Comparison of ENCODE assay signal across 29 cellular contexts in genomic region chr3:6367171-6367570, GRCh38.
A peak's percentile ranks its signal among the peaks of the same experiment; 100 is the strongest.
DNase-seq lines count a peak whose midpoint lies in the region; ATAC-seq lines count a peak whose summit lies in the region.
"Had no signal": no experiment of that assay in that cellular context is flagged by ENCODE, and none has a peak within 500 bp of the region (broad histone marks: within the 10 kb centered on the region; RNA-seq: fewer than 3 reads in every experiment).

No MANE protein-coding gene starts in this region.

- no peak overlapping the region for H3K4ac ChIP-seq in trophoblast cell (ENCODE audit: low read depth, low read length)

- no peak overlapping the region for H2BK12ac ChIP-seq in trophoblast cell (ENCODE audit: low read length)

- no peak overlapping the region for H2AK5ac ChIP-seq in trophoblast cell (ENCODE audit: low read length)

- no peaks in the 10 kb centered on the region for H3K36me3 ChIP-seq in trophoblast cell (ENCODE audit: control insufficient read depth in 1 of 2, insufficient read depth in 2 of 2, low read length in 2 of 2)
- no peaks in the 10 kb centered on the region for H3K36me3 ChIP-seq in Karpas-422 (ENCODE audit: insufficient read depth, low read length)
- H3K36me3 ChIP-seq: BE2C; BLaER1; BLaER1 treated with 17β-estradiol and CSF1 and Interleukin-3, amounts not matched to agents 10 nM and 100 nM had no signal

- no peaks in the 10 kb centered on the region for H3K9me2 ChIP-seq in Karpas-422 (replicated peaks; ENCODE audit: insufficient read depth, low read length)

- WGBS in trophoblast cell (ENCODE audit: extremely low coverage, insufficient coverage, insufficient read length), result no CpG with 5 or more reads among the region's 2 CpGs

- H3K27me3 ChIP-seq in trophoblast cell (ENCODE audit: insufficient read depth, low read length), result no peaks in the 10 kb centered on the region
- no peaks in the 10 kb centered on the region for H3K27me3 ChIP-seq in Karpas-422 (ENCODE audit: low read length)
- H3K27me3 ChIP-seq: BE2C; BLaER1; BLaER1 treated with 17β-estradiol and CSF1 and Interleukin-3, amounts not matched to agents 10 nM and 100 nM had no signal

- H3K27ac ChIP-seq in trophoblast cell (ENCODE audit: low read depth, low read length) (no peak overlapping the region), Karpas-422 (ENCODE audit: low read length) (no peak overlapping the region)
- H3K27ac ChIP-seq: 22Rv1; A549; BLaER1; BLaER1 treated with 17β-estradiol and CSF1 and Interleukin-3, amounts not matched to agents 10 nM and 100 nM; C4-2B had no signal

- H3K4me3 ChIP-seq in trophoblast cell (ENCODE audit: low read depth, low read length), result no peak overlapping the region
- no peak overlapping the region for H3K4me3 ChIP-seq in Karpas-422 (ENCODE audit: low read length)
- H3K4me3 ChIP-seq: A549; BLaER1; BLaER1 treated with 17β-estradiol and CSF1 and Interleukin-3, amounts not matched to agents 10 nM and 100 nM had no signal

- no peak overlapping the region for H3K4me2 ChIP-seq in trophoblast cell (ENCODE audit: low read length)
- H3K4me2 ChIP-seq in Karpas-422 (ENCODE audit: low read depth, low read length, poor library complexity, severe bottlenecking), result no peak overlapping the region
- H3K4me2 ChIP-seq: A549; BLaER1; BLaER1 treated with 17β-estradiol and CSF1 and Interleukin-3, amounts not matched to agents 10 nM and 100 nM had no signal

- H3K9me3 ChIP-seq in trophoblast cell (ENCODE audit: insufficient read depth, low read depth, low read length), result no peaks in the 10 kb centered on the region
- H3K9me3 ChIP-seq in Karpas-422 (ENCODE audit: low read length), result no peaks in the 10 kb centered on the region; the same call in 1 of the 2 replicates
- H3K9me3 ChIP-seq: A549, BE2C, Caco-2 had no signal

- H2AFZ ChIP-seq in trophoblast cell (ENCODE audit: insufficient read depth, low read length, poor library complexity) (no peak overlapping the region), Karpas-422 (ENCODE audit: low read length) (no peak overlapping the region)

- no peak for ATAC-seq in left cardiac atrium
- ATAC-seq: A549; CD8-positive, alpha-beta T cell had no signal

- no peak overlapping the region for H4K12ac ChIP-seq in trophoblast cell (ENCODE audit: low read depth, low read length)

- no peak overlapping the region for H4K8ac ChIP-seq in trophoblast cell (ENCODE audit: low read depth, low read length)

- no peaks in the 10 kb centered on the region for H3K79me1 ChIP-seq in trophoblast cell (ENCODE audit: low read length)

- H3K23ac ChIP-seq in trophoblast cell (ENCODE audit: low read length), result no peak overlapping the region

- no peak overlapping the region for H2BK120ac ChIP-seq in trophoblast cell (ENCODE audit: insufficient read depth, low read length, poor library complexity)

- no peak overlapping the region for H4K91ac ChIP-seq in trophoblast cell (ENCODE audit: low read depth, low read length)

- H3K79me2 ChIP-seq in trophoblast cell (ENCODE audit: control insufficient read depth, insufficient read depth, low read length, poor library complexity) (no peaks in the 10 kb centered on the region), Karpas-422 (ENCODE audit: low read length) (no peaks in the 10 kb centered on the region)

- intact Hi-C loops in left cardiac atrium (cut with DNase I), result no loop called here

- no peak overlapping the region for H3K14ac ChIP-seq in trophoblast cell (ENCODE audit: low read length)

- H3K4me1 ChIP-seq in trophoblast cell (ENCODE audit: control insufficient read depth in 1 of 2, insufficient read depth in 2 of 2, low read length in 2 of 2) (no peaks in the 10 kb centered on the region), Karpas-422 (ENCODE audit: low read length) (no peaks in the 10 kb centered on the region)
- H3K4me1 ChIP-seq: A549; BE2C; BLaER1; BLaER1 treated with 17β-estradiol and CSF1 and Interleukin-3, amounts not matched to agents 10 nM and 100 nM; Caco-2 had no signal

- H3K18ac ChIP-seq in trophoblast cell (ENCODE audit: low read length), result no peak overlapping the region

- H4K20me1 ChIP-seq in Karpas-422 (ENCODE audit: insufficient read depth, low read depth, low read length), result no peaks in the 10 kb centered on the region
- H4K20me1 ChIP-seq: BLaER1; BLaER1 treated with 17β-estradiol and CSF1 and Interleukin-3, amounts not matched to agents 10 nM and 100 nM had no signal

- no peak overlapping the region for H3K9ac ChIP-seq in trophoblast cell (ENCODE audit: low read length)
- H3K9ac ChIP-seq in Karpas-422 (ENCODE audit: low read length), result no peak overlapping the region
- H3K9ac ChIP-seq: BLaER1; BLaER1 treated with 17β-estradiol and CSF1 and Interleukin-3, amounts not matched to agents 10 nM and 100 nM had no signal

- peak; percentile 58 for DNase-seq in SK-N-DZ (ENCODE audit: low spot score)
- peak; percentile 3 to 55 for DNase-seq in trophoblast cell
- DNase-seq in left cardiac atrium, result no peak
- no peak for DNase-seq in Karpas-422
- DNase-seq: 8988T; ACHN; AML-193; BE2C; C1 segment of cervical spinal cord; Caco-2; Calu3; CD4-positive, alpha-beta memory T cell; CD4-positive, alpha-beta T cell; CD4-positive, CD25-positive, alpha-beta regulatory T cell; CD8-positive, alpha-beta memory T cell; CD8-positive, alpha-beta T cell; COR-L47; DMS 273 treated with DMSO at 0.1 percent for 48 hours; DMS153; DMS53; DMS79; DMS79 treated with DMSO at 0.1 percent for 48 hours; DND-41; EL had no signal

- H2BK5ac ChIP-seq in trophoblast cell (ENCODE audit: low read depth, low read length, poor library complexity), result no peak overlapping the region

Comparison
In these comparisons a context has a peak if more than half of its experiments do, and no peak if none do; other contexts are left out.
1. DNase-seq: peak in SK-N-DZ (single experiment) and trophoblast cell (2 of 2); none in left cardiac atrium (single experiment) and Karpas-422 (single experiment).